In the genomic region with DNA sequence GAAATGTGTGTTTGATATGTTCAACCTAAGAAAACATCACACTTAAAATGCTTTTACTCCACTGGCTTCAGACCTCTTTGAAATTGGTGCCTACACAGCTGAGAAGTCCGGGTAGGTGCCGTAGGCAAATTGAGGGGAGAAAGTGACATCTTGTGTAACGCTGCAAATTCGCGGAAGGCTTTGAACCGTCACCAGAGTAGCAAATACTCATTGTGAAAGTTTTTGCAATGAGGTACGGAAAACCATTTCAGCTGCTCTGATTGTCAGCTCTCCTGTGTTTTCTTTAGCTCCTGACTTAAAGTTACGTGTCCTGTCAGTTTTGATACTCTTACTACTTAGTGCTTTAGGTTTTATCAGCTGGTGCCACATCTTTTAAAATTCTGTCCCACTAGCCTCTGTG, we compare ENCODE assay signal across 8 cellular contexts.
DNase-seq lines count a peak whose midpoint lies in the region; ATAC-seq and TF ChIP-seq lines count a peak whose summit lies in the region.

No MANE protein-coding gene starts in this region.

- no TSS peak for BruUV-seq in MCF 10A (replicated peaks; lab: Mats Ljungman, UMichigan)

- no peaks in the 10 kb centered on the region for H3F3A ChIP-seq in MM.1S (ENCODE audit: insufficient read depth, low read length)

- no peak overlapping the region for H3K4me3 ChIP-seq in MM.1S (ENCODE audit: low read length)
- H3K4me3 ChIP-seq in effector memory CD4-positive, alpha-beta T cell (ENCODE audit: insufficient read depth, low read depth, low read length, poor library complexity, severe bottlenecking): no peak overlapping the region

- no peaks in the 10 kb centered on the region for H3K27me3 ChIP-seq in MM.1S (replicated peaks; ENCODE audit: insufficient read depth, low read length)
- H3K27me3 ChIP-seq in effector memory CD4-positive, alpha-beta T cell (replicated peaks; ENCODE audit: control insufficient read depth, insufficient read depth, low read length, poor library complexity, severe bottlenecking): no peaks in the 10 kb centered on the region

- intact Hi-C loops in MCF 10A (cut with micrococcal nuclease): no loop called here

- H4K20me1 ChIP-seq in MM.1S (ENCODE audit: insufficient read depth, low read length): no peaks in the 10 kb centered on the region

- H2AFZ ChIP-seq in MM.1S (ENCODE audit: low read length): no peak overlapping the region

- H3K27me3 Mint-ChIP-seq in activated naive CD8-positive, alpha-beta T cell treated with anti-CD3 and anti-CD28 coated beads, Interleukin-2, amount 10 ng/mL, durations not matched to agents 7 days and 5 days: no peaks in the 10 kb centered on the region
- H3K27me3 Mint-ChIP-seq in MCF 10A (ENCODE audit: insufficient read depth, unreplicated experiment): no peaks in the 10 kb centered on the region

- H3K4me1 Mint-ChIP-seq in activated naive CD8-positive, alpha-beta T cell treated with anti-CD3 and anti-CD28 coated beads, Interleukin-2, amount 10 ng/mL, durations not matched to agents 7 days and 5 days: peaks cover 29% of the 10 kb centered on the region
- H3K4me1 Mint-ChIP-seq in MCF 10A (ENCODE audit: insufficient read depth, unreplicated experiment): peaks cover 17% of the 10 kb centered on the region

- no peak overlapping the region for H3K27ac ChIP-seq in MM.1S (ENCODE audit: low read length)
- no peak overlapping the region for H3K27ac ChIP-seq in effector memory CD4-positive, alpha-beta T cell (ENCODE audit: insufficient read depth, low read length, poor library complexity, severe bottlenecking)

- no peaks in the 10 kb centered on the region for H3K79me2 ChIP-seq in MM.1S (ENCODE audit: low read length)

- no peak overlapping the region for H3K9ac ChIP-seq in MM.1S (ENCODE audit: low read length)

- H3K9me2 ChIP-seq in MM.1S (replicated peaks; ENCODE audit: insufficient read depth, low read length): no peaks in the 10 kb centered on the region

- H3K9me3 ChIP-seq in MM.1S (replicated peaks; ENCODE audit: insufficient read depth, low read length): no peaks in the 10 kb centered on the region
- H3K9me3 ChIP-seq in effector memory CD4-positive, alpha-beta T cell (ENCODE audit: control insufficient read depth, low read length): no peaks in the 10 kb centered on the region

- peak; percentile 70 for DNase-seq in activated effector memory CD4-positive, alpha-beta T cell treated with anti-CD3 and anti-CD28 coated beads, Interleukin-2, amount 50 U/mL, for 16 hours
- DNase-seq in activated effector memory CD4-positive, alpha-beta T cell treated with Interleukin-2 at 50 U/mL for 16 hours: no peak
- DNase-seq in activated naive CD8-positive, alpha-beta T cell treated with anti-CD3 and anti-CD28 coated beads, Interleukin-2, amount 10 ng/mL, durations not matched to agents 7 days and 5 days: no peak
- peak; percentile 22 to 41 (median 31) for DNase-seq in stimulated activated CD4-positive, alpha-beta T cell treated with anti-CD3 and anti-CD28 coated beads, TNF-alpha, amount 100 ng/mL, for 48 hours (ENCODE audit: low read depth in 3 of 3)
- DNase-seq in MM.1S (no peak), MCF 10A (ENCODE audit: unreplicated experiment) (no peak)
- DNase-seq in effector memory CD4-positive, alpha-beta T cell: no peak

- no peak overlapping the region for H3K4me3 Mint-ChIP-seq in activated naive CD8-positive, alpha-beta T cell treated with anti-CD3 and anti-CD28 coated beads, Interleukin-2, amount 10 ng/mL, durations not matched to agents 7 days and 5 days
- H3K4me3 Mint-ChIP-seq in MCF 10A (ENCODE audit: unreplicated experiment): no peak overlapping the region

- ATAC-seq in HG03060 (IDR thresholded peaks at IDR 0.05; ENCODE audit: low read depth, unreplicated experiment): peak; percentile 94
- peak; percentile 69 for ATAC-seq in activated naive CD8-positive, alpha-beta T cell treated with anti-CD3 and anti-CD28 coated beads, Interleukin-2, amount 10 ng/mL, durations not matched to agents 7 days and 5 days (ENCODE audit: low read depth)

- peak overlapping the region; percentile 22 for H3K27ac Mint-ChIP-seq in activated naive CD8-positive, alpha-beta T cell treated with anti-CD3 and anti-CD28 coated beads, Interleukin-2, amount 10 ng/mL, durations not matched to agents 7 days and 5 days
- no peak overlapping the region for H3K27ac Mint-ChIP-seq in MCF 10A (ENCODE audit: low read depth, unreplicated experiment)

- H3K36me3 Mint-ChIP-seq in activated naive CD8-positive, alpha-beta T cell treated with anti-CD3 and anti-CD28 coated beads, Interleukin-2, amount 10 ng/mL, durations not matched to agents 7 days and 5 days: peaks cover 28% of the 10 kb centered on the region
- H3K36me3 Mint-ChIP-seq in MCF 10A (ENCODE audit: insufficient read depth, unreplicated experiment): peaks cover 5% of the 10 kb centered on the region

- peaks cover 8% of the 10 kb centered on the region for H3K9me3 Mint-ChIP-seq in activated naive CD8-positive, alpha-beta T cell treated with anti-CD3 and anti-CD28 coated beads, Interleukin-2, amount 10 ng/mL, durations not matched to agents 7 days and 5 days
- peaks cover 14% of the 10 kb centered on the region for H3K9me3 Mint-ChIP-seq in MCF 10A (ENCODE audit: unreplicated experiment)

- H3K4me1 ChIP-seq in MM.1S (ENCODE audit: low read length): no peaks in the 10 kb centered on the region
- peaks cover 6% of the 10 kb centered on the region for H3K4me1 ChIP-seq in effector memory CD4-positive, alpha-beta T cell (ENCODE audit: control insufficient read depth, insufficient read depth, low read length, poor library complexity, severe bottlenecking)

- CTCF ChIA-PET in MCF 10A (lab: Yijun Ruan, JAX): interaction anchor here (1.3 kb wide), 1 partner anchor 29 kb away, joined by 6 read pairs; no protein-coding TSS in a partner anchor

- no peaks in the 10 kb centered on the region for H3K36me3 ChIP-seq in MM.1S (replicated peaks; ENCODE audit: insufficient read depth, low read length)
- no peaks in the 10 kb centered on the region for H3K36me3 ChIP-seq in effector memory CD4-positive, alpha-beta T cell (ENCODE audit: control insufficient read depth, insufficient read depth, low read length)

- TF ChIP-seq CTCF in MM.1S (IDR thresholded peaks at IDR 0.05; ENCODE audit: low read length) (no peak), MCF 10A (IDR thresholded peaks at IDR 0.05; ENCODE audit: unreplicated experiment) (no peak)

- POLR2A ChIA-PET in activated naive CD8-positive, alpha-beta T cell treated with anti-CD3 and anti-CD28 coated beads, Interleukin-2, amount 10 ng/mL, durations not matched to agents 7 days and 5 days (lab: Charles Lee): interaction anchor here (1.0 kb wide), 1 partner anchor 17 kb away, joined by 3 read pairs; no protein-coding TSS in a partner anchor
- POLR2A ChIA-PET in MCF 10A (lab: Yijun Ruan, JAX): no interaction called here

- H3K4me2 ChIP-seq in MM.1S (ENCODE audit: low read depth, low read length): no peak overlapping the region

Comparison
In these comparisons a context has a peak if more than half of its experiments do, and no peak if none do; other contexts are left out.
1. DNase-seq: peak in activated effector memory CD4-positive, alpha-beta T cell treated with anti-CD3 and anti-CD28 coated beads, Interleukin-2, amount 50 U/mL, for 16 hours (single experiment) and stimulated activated CD4-positive, alpha-beta T cell treated with anti-CD3 and anti-CD28 coated beads, TNF-alpha, amount 100 ng/mL, for 48 hours (3 of 3); none in activated effector memory CD4-positive, alpha-beta T cell treated with Interleukin-2 at 50 U/mL for 16 hours (single experiment), activated naive CD8-positive, alpha-beta T cell treated with anti-CD3 and anti-CD28 coated beads, Interleukin-2, amount 10 ng/mL, durations not matched to agents 7 days and 5 days (single experiment), MM.1S (single experiment), MCF 10A (single experiment) and effector memory CD4-positive, alpha-beta T cell (0 of 3).